Comparison of ENCODE assay signal across 10 cellular contexts in genomic region chr5:6253281-6253680, GRCh38.
"Had no signal": no experiment of that assay in that cellular context is flagged by ENCODE, and none has a peak within 500 bp of the region (broad histone marks: within the 10 kb centered on the region; RNA-seq: fewer than 3 reads in every experiment).

No MANE protein-coding gene starts in this region.

- H2AFZ ChIP-seq: GM23248 had no signal

- FAIRE-seq: H1, H54 had no signal

- H3K4me2 ChIP-seq: GM23338 had no signal

- H3K4me1 ChIP-seq: HAP-1 had no signal

- H3K36me3 ChIP-seq: HAP-1 had no signal

- H3K9me3 ChIP-seq: HAP-1 had no signal

- DNase-seq: GM23248, H7, H9, HCEC 1CT, HFFc6 had no signal

- H3K27ac ChIP-seq: GM23248 had no signal

- ATAC-seq: GM23338, HCT116 had no signal

- H3K4me3 ChIP-seq: GM23248, GM23338, HAP-1 had no signal

- H3K9ac ChIP-seq: GM23248 had no signal
